8 cellular contexts compared by ENCODE assay signal in genomic region chr15:74873036-74873755, GRCh38. TPM values are rescaled to one million over a fixed set of nuclear protein-coding genes. Genes with fewer than 3 reads are reported as not detected.
A peak's percentile ranks its signal among the peaks of the same experiment; 100 is the strongest.
DNase-seq lines count a peak whose midpoint lies in the region; ATAC-seq lines count a peak whose summit lies in the region.

Gene SCAMP2, minus strand, starts transcription at chr15:74873365. Its CDS starts 110 bp downstream, at chr15:74873255.

- peak within 1 kb of the TSS; percentile 89 to 98 (median 96) for H3K4me3 Mint-ChIP-seq in IgD-negative memory B cell

- no peaks in the 10 kb centered on the region for H3K9me3 ChIP-seq in mononuclear cell (ENCODE audit: low read depth, low read length)

- peaks cover 0 to under 1% (median 0%) of the 10 kb centered on the region in 3 donors for H3K9me3 Mint-ChIP-seq in IgD-negative memory B cell

- peak; percentile 42 for DNase-seq in DMS153 (lab: John Stamatoyannopoulos, UW)
- peak; percentile 95 for DNase-seq in OCI-M1 (lab: John Stamatoyannopoulos, UW)
- peak; percentile 86 for DNase-seq in activated T-cell treated with anti-CD3 and anti-CD28 coated beads for 24 hours (ENCODE audit: low read depth)
- DNase-seq in epidermal melanocyte (ENCODE audit: insufficient read length, low spot score) = peak; percentile 99
- peak; percentile 85 to 86 for DNase-seq in stimulated activated CD8-positive, alpha-beta memory T cell treated with anti-CD3 and anti-CD28 coated beads, Interleukin-2, amount 100 ng/mL, for 48 hours (ENCODE audit: low read depth in 2 of 2)

- peaks cover 3% of the 10 kb centered on the region for H3K36me3 Mint-ChIP-seq in IgD-negative memory B cell

- H3K27me3 ChIP-seq in mononuclear cell (ENCODE audit: insufficient read depth, low read length) = no peaks in the 10 kb centered on the region

- peak within 1 kb of the TSS; percentile 71 for H3K4me3 ChIP-seq in mononuclear cell (ENCODE audit: low read length)

- H3K27ac Mint-ChIP-seq in IgD-negative memory B cell = peak within 1 kb of the TSS; percentile 75 to 97 (median 95)

- H3K4me1 ChIP-seq in mononuclear cell (ENCODE audit: insufficient read depth, low read length) = peaks cover 51% of the 10 kb centered on the region

- H3K4me1 Mint-ChIP-seq in IgD-negative memory B cell = peaks cover 28 to 32% (median 30%) of the 10 kb centered on the region in 3 donors

- H3K27me3 Mint-ChIP-seq in IgD-negative memory B cell = no peaks in the 10 kb centered on the region

- ATAC-seq in GM21576 (IDR thresholded peaks at IDR 0.05; ENCODE audit: unreplicated experiment) = peak; percentile 80

RNA-seq across cellular contexts. Expression of gene SCAMP2, which starts in this region (rescaled TPM):
- polyA plus RNA-seq in IgD-negative memory B cell = 157 TPM
- 31.3 TPM for total RNA-seq in mononuclear cell

Comparison
In these comparisons a context has a peak if more than half of its experiments do, and no peak if none do; other contexts are left out.
1. Peak in every context shown above with its lines: DNase-seq, ATAC-seq and H3K4me3 ChIP-seq.
2. DNase-seq: peak in every context shown above with its lines; median percentile 99 in epidermal melanocyte; 95 in OCI-M1; 86 in activated T-cell treated with anti-CD3 and anti-CD28 coated beads for 24 hours; 86 in stimulated activated CD8-positive, alpha-beta memory T cell treated with anti-CD3 and anti-CD28 coated beads, Interleukin-2, amount 100 ng/mL, for 48 hours; 42 in DMS153.